ENCODE assay signal across 1 cellular context in genomic region chr22:30385913-30386312, GRCh38.
A peak's percentile ranks its signal among the peaks of the same experiment; 100 is the strongest.
TF ChIP-seq lines count a peak whose summit lies in the region.

No MANE protein-coding gene starts in this region.

TF ChIP-seq in HepG2, 621 proteins besides CTCF, POLR2A, EP300 and RAD21:
- TF ChIP-seq SRSF1 (optimal IDR thresholded peaks at IDR 0.05; ENCODE audit: low read depth, low read length): no peak
- TF ChIP-seq THAP7 (CRISPR knock-in tag; IDR thresholded peaks at IDR 0.05): no peak
- TF ChIP-seq UBTF (CRISPR knock-in tag; IDR thresholded peaks at IDR 0.05): 0 out of 2 replicates have a peak, but pooled peaks have one; percentile 22
- no peak for TF ChIP-seq ZNF230 (CRISPR knock-in tag; IDR thresholded peaks at IDR 0.05)
- no peak for TF ChIP-seq REPIN1 (CRISPR knock-in tag; IDR thresholded peaks at IDR 0.05; ENCODE audit: borderline replicate concordance, low read depth)
- TF ChIP-seq RBM39 (IDR thresholded peaks at IDR 0.05; ENCODE audit: low read depth, low read length, poor library complexity, severe bottlenecking): no peak
- TF ChIP-seq ZFP62 (CRISPR knock-in tag; IDR thresholded peaks at IDR 0.05): no peak
- no peak for TF ChIP-seq MXD4 (CRISPR knock-in tag; IDR thresholded peaks at IDR 0.05)
- no peak for TF ChIP-seq RNF219 (CRISPR knock-in tag; IDR thresholded peaks at IDR 0.05)
